Comparison of ENCODE assay signal across 11 cellular contexts in genomic region chr20:38181207-38181693, GRCh38. TPM values are rescaled to one million over a fixed set of nuclear protein-coding genes. Genes with fewer than 3 reads are reported as not detected.
A peak's percentile ranks its signal among the peaks of the same experiment; 100 is the strongest.
DNase-seq lines count a peak whose midpoint lies in the region; ATAC-seq and TF ChIP-seq lines count a peak whose summit lies in the region.
"Had no signal": no experiment of that assay in that cellular context is flagged by ENCODE, and none has a peak within 500 bp of the region (broad histone marks: within the 10 kb centered on the region; RNA-seq: fewer than 3 reads in every experiment).

No MANE protein-coding gene starts in this region.

- 64% methylated on average over 5 of the region's 5 CpGs for WGBS in mesenchymal stem cell

- no peak overlapping the region for H2AFZ ChIP-seq in mesenchymal stem cell (ENCODE audit: low read depth, low read length)

- H2BK5ac ChIP-seq in mesenchymal stem cell (ENCODE audit: low read depth, low read length, poor library complexity, severe bottlenecking) = no peak overlapping the region

- no peak for TF ChIP-seq POLR2A in GM18505 (IDR thresholded peaks at IDR 0.05; ENCODE audit: borderline replicate concordance, extremely low read depth, insufficient read depth, insufficient read length)

- H3K27ac ChIP-seq in mesenchymal stem cell (ENCODE audit: low read length, poor library complexity, severe bottlenecking) (peak overlapping the region; percentile 7), caudate nucleus (ENCODE audit: low read depth, low read length) (no peak overlapping the region)
- H3K27ac ChIP-seq: Peyer's patch had no signal

- no peak overlapping the region for H3K4me3 ChIP-seq in mesenchymal stem cell (ENCODE audit: insufficient read depth in 1 of 2, low read depth in 1 of 2, low read length in 2 of 2)
- H3K4me3 ChIP-seq: Peyer's patch had no signal

- no peak overlapping the region for H2BK120ac ChIP-seq in mesenchymal stem cell (ENCODE audit: low read depth, low read length)

- H3K9me3 ChIP-seq in mesenchymal stem cell (ENCODE audit: control insufficient read depth, low read length) = peaks cover 11% of the 10 kb centered on the region
- H3K9me3 ChIP-seq: Peyer's patch had no signal

- peaks cover 0 to 6% of the 10 kb centered on the region in 2 experiments for H3K27me3 ChIP-seq in mesenchymal stem cell (ENCODE audit: control insufficient read depth in 1 of 2, insufficient read depth in 1 of 2, low read length in 2 of 2)
- H3K27me3 ChIP-seq: Peyer's patch had no signal

- no peak overlapping the region for H3K23ac ChIP-seq in mesenchymal stem cell (ENCODE audit: low read length in 2 of 2)

- H2BK15ac ChIP-seq in mesenchymal stem cell (ENCODE audit: low read depth, poor library complexity, severe bottlenecking) = no peak overlapping the region

- no peak overlapping the region for H3K9ac ChIP-seq in mesenchymal stem cell (ENCODE audit: low read length)

- H2BK12ac ChIP-seq in mesenchymal stem cell (ENCODE audit: low read length in 2 of 2) = peak overlapping the region in 1 of 2 experiments; percentile 37

- no peak overlapping the region for H4K8ac ChIP-seq in mesenchymal stem cell (ENCODE audit: low read length)

- no peak overlapping the region for H3K4ac ChIP-seq in mesenchymal stem cell (ENCODE audit: low read depth in 1 of 2, low read length in 2 of 2)

- H3K36me3 ChIP-seq in mesenchymal stem cell (ENCODE audit: control insufficient read depth in 1 of 2, insufficient read depth in 2 of 2, low read depth in 1 of 2, low read length in 2 of 2) = no peaks in the 10 kb centered on the region
- H3K36me3 ChIP-seq: Peyer's patch had no signal

- H4K91ac ChIP-seq in mesenchymal stem cell (ENCODE audit: low read length) = no peak overlapping the region

- H3K14ac ChIP-seq in mesenchymal stem cell (ENCODE audit: low read length in 2 of 2) = no peak overlapping the region

- H3K4me2 ChIP-seq in mesenchymal stem cell (ENCODE audit: low read length, poor library complexity, severe bottlenecking) = peak overlapping the region; percentile 15

- H3K4me1 ChIP-seq in mesenchymal stem cell (ENCODE audit: control insufficient read depth, insufficient read depth, low read depth, low read length) = peaks cover 10% of the 10 kb centered on the region
- H3K4me1 ChIP-seq: Peyer's patch had no signal

- H3K18ac ChIP-seq in mesenchymal stem cell (ENCODE audit: low read depth in 1 of 2, low read length in 2 of 2) = peak overlapping the region in 1 of 2 experiments; percentile 57

- H3K79me1 ChIP-seq in mesenchymal stem cell (replicated peaks; ENCODE audit: low read length, poor library complexity, severe bottlenecking) = no peaks in the 10 kb centered on the region

- H2AK5ac ChIP-seq in mesenchymal stem cell (ENCODE audit: low read length, severe bottlenecking) = no peak overlapping the region

- peak; percentile 83 for ATAC-seq in GM18505 (IDR thresholded peaks at IDR 0.05; ENCODE audit: unreplicated experiment)
- ATAC-seq in GM21619 (IDR thresholded peaks at IDR 0.05; ENCODE audit: unreplicated experiment) = peak; percentile 85
- no peak for ATAC-seq in HG03354 (IDR thresholded peaks at IDR 0.05; ENCODE audit: poor library complexity, severe bottlenecking, unreplicated experiment)

- DNase-seq in NAMALWA (ENCODE audit: low spot score) (peak; percentile 12), mesenchymal stem cell (no peak), NCI-H2227 treated with DMSO at 0.1 percent for 48 hours (lab: John Stamatoyannopoulos, UW) (no peak), caudate nucleus (lab: John Stamatoyannopoulos, UW) (no peak), amygdala (lab: John Stamatoyannopoulos, UW) (no peak)
- DNase-seq: cerebellar nuclear complex, hypothalamus had no signal

RNA-seq across cellular contexts. Expression of gene TGM2, which starts 16.2 kb away (rescaled TPM):
- 537 TPM for polyA plus RNA-seq in mesenchymal stem cell (2013, experiment 1 of 2)
- 530 TPM for polyA plus RNA-seq in mesenchymal stem cell (2013, experiment 2 of 2)
